ENCODE assay signal across 8 cellular contexts in the genomic region with DNA sequence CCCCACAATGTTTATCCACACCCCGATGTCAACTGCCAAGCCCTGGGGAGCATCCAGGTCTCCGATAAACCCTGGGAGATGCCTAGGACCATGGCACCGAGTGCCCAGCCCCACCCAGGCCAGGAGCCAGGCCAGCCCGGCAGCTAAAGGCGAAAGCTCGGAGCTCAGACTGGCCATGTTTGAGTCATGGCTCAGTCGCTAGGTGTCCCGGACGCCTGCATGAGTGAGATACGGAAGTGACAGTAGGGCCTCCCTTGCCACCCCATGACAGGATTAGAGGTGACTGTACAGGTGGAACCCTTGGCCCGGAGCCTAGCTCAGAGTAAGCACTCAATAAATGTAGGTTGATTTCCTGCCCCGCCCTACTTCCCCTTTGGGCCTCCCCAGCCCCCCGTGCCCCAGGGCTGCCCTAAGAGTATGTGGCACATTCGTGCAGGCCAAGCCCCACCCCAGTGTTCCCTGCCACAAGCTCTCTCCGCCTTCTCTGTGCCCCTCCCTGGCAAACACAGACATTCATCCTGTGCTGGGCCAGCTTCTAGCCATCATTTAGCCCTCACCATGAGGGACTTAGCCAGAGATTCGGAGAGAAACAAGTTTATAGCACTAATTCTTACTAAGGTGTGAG. TPM values are rescaled to one million over a fixed set of nuclear protein-coding genes. Genes with fewer than 3 reads are reported as not detected.
DNase-seq lines count a peak whose midpoint lies in the region; FAIRE-seq and TF ChIP-seq lines count a peak whose summit lies in the region.

No MANE protein-coding gene starts in this region.

- H3K9ac ChIP-seq in kidney (ENCODE audit: low read length in 2 of 2), result peak overlapping the region in 1 of 2 donors; percentile 7

- DNase-seq in GM19239 (ENCODE audit: insufficient read length, low spot score) (peak; percentile 67), RKO (ENCODE audit: low spot score) (peak; percentile 86), activated gamma-delta T cell treated with Interleukin-2 at 50 U/mL for 16 hours (peak; percentile 83), kidney (peak; percentile 91), NCI-H524 treated with DMSO at 0.1 percent for 48 hours (lab: John Stamatoyannopoulos, UW) (no peak), SK-N-DZ (ENCODE audit: low spot score) (no peak), NCI-H146 (lab: John Stamatoyannopoulos, UW) (no peak)
- peak; percentile 50 to 78 for DNase-seq in stimulated activated CD8-positive, alpha-beta memory T cell treated with anti-CD3 and anti-CD28 coated beads, Interleukin-2, amount 100 ng/mL, for 1 hour (ENCODE audit: low read depth in 2 of 2)

- peak overlapping the region; percentile 67 to 78 for H3K27ac ChIP-seq in kidney (ENCODE audit: low read depth in 2 of 2, low read length in 2 of 2)

- H3K9me3 ChIP-seq in kidney (ENCODE audit: control insufficient read depth in 1 of 2, low read length in 2 of 2), result no peaks in the 10 kb centered on the region

- no peak overlapping the region for H3K4me3 ChIP-seq in kidney (ENCODE audit: low read length in 2 of 2)

- peaks cover 0 to 10% of the 10 kb centered on the region in 2 donors for H3K4me1 ChIP-seq in kidney (ENCODE audit: control insufficient read depth in 1 of 2, insufficient read depth in 1 of 2, low read depth in 1 of 2, low read length in 2 of 2)

- no peaks in the 10 kb centered on the region for H3K36me3 ChIP-seq in kidney (ENCODE audit: control insufficient read depth in 1 of 2, insufficient read depth in 2 of 2, low read length in 2 of 2)

- FAIRE-seq in GM19239 (lab: Jason Lieb, UNC) (peak; percentile 56), kidney (lab: Jason Lieb, UNC) (no peak)

- intact Hi-C loops in kidney (cut with DNase I), result no loop called here

- no peak for TF ChIP-seq CTCF in kidney (IDR thresholded peaks at IDR 0.05; ENCODE audit: borderline replicate concordance, extremely low read depth, insufficient read depth)

RNA-seq across cellular contexts. Expression of a gene that starts 5.8 kb away (rescaled TPM):
- 273 TPM for total RNA-seq in kidney
- 132 TPM for polyA plus RNA-seq in kidney (ENCODE audit: insufficient read depth, low read depth, low replicate concordance)
- polyA plus RNA-seq in SK-N-DZ (2014; cell fraction: cytosol; rRNA removed), result 173 and 190 TPM in 2 replicates
- polyA plus RNA-seq in SK-N-DZ (2014; cell fraction: nucleus; rRNA removed), result 78.2 and 86.9 TPM in 2 replicates

RNA-seq across cellular contexts. Expression of a gene that starts 41.2 kb away (rescaled TPM):
- 75.6 TPM for total RNA-seq in kidney
- polyA plus RNA-seq in kidney (ENCODE audit: insufficient read depth, low read depth, low replicate concordance), result 38.5 TPM
- 44.3 and 48.2 TPM in 2 replicates for polyA plus RNA-seq in SK-N-DZ (2014; cell fraction: cytosol; rRNA removed)
- 19.6 and 19.9 TPM in 2 replicates for polyA plus RNA-seq in SK-N-DZ (2014; cell fraction: nucleus; rRNA removed)

Comparison
In these comparisons a context has a peak if more than half of its experiments do, and no peak if none do; other contexts are left out.
1. DNase-seq: peak in GM19239 (single experiment), RKO (single experiment), activated gamma-delta T cell treated with Interleukin-2 at 50 U/mL for 16 hours (single experiment), kidney (single experiment) and stimulated activated CD8-positive, alpha-beta memory T cell treated with anti-CD3 and anti-CD28 coated beads, Interleukin-2, amount 100 ng/mL, for 1 hour (2 of 2); none in NCI-H524 treated with DMSO at 0.1 percent for 48 hours (single experiment), SK-N-DZ (single experiment) and NCI-H146 (single experiment).